8 cellular contexts compared by ENCODE assay signal in the genomic region with DNA sequence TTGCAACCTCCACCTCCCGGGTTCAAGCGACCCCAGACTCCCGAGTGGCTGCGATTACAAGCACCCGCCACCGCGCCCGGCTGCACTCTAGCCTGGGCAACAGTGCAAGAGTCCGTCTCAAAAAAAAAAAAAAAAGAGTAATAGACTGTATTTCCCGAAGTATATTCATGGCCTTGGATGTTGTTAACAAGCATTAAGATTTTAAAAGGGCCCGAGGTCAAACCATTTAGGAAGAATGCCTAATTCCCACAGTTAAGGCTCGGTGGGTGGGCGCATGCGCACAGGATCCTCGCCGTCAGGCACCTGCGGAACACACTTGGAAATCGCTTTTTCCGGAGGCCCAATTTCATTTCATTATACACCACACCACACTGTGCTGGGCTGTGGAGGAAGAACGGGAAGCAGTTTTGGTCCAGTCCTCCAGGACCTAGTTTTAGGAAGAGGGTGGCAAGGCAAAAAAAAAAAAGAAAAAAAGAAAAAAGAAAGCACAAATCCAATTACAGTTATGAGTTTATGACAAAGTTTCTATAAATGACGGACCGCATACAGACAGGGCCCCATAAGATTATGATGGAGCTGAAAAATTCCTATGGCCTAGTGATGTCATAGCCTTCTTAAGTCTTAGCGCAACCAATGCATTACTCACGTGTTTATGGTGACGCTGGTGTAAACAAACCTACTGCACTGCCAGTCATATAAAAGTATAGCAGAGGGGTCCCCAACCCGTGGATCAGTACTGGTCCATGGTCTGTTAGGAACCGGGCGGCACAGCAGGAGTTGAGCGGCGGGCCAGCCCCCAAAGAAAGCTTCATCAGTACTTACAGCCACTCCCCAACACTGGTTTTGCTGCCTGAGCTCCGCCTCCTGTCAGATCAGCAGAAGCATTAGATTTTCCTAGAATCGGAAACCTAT. TPM values are rescaled to one million over a fixed set of nuclear protein-coding genes. Genes with fewer than 3 reads are reported as not detected.
A peak's percentile ranks its signal among the peaks of the same experiment; 100 is the strongest.
DNase-seq lines count a peak whose midpoint lies in the region; ATAC-seq and TF ChIP-seq lines count a peak whose summit lies in the region.

No MANE protein-coding gene starts in this region.

- H3K4me1 ChIP-seq in right atrium auricular region, result peaks cover 0 to 5% of the 10 kb centered on the region in 2 donors

- H3K4me3 ChIP-seq in GM12864 (ENCODE audit: low read depth, low read length) (peak overlapping the region; percentile 64), right atrium auricular region (peak overlapping the region; percentile 33 to 51)

- no peaks in the 10 kb centered on the region for H3K27me3 ChIP-seq in right atrium auricular region

- ATAC-seq in activated naive CD4-positive, alpha-beta T cell treated with anti-CD3 and anti-CD28 coated beads, Interleukin-2, amount 50 U/mL, for 72 hours, result peak; percentile 31 to 60
- ATAC-seq in GM18858 (IDR thresholded peaks at IDR 0.05; ENCODE audit: unreplicated experiment) (no peak), GM18502 (IDR thresholded peaks at IDR 0.05; ENCODE audit: poor library complexity, unreplicated experiment) (no peak), GM19035 (IDR thresholded peaks at IDR 0.05; ENCODE audit: unreplicated experiment) (no peak)

- no peak overlapping the region for H3K27ac ChIP-seq in right atrium auricular region

- DNase-seq in GM12864 (ENCODE audit: low read depth), result no peak
- peak; percentile 43 for DNase-seq in NCI-H128 (lab: John Stamatoyannopoulos, UW; ENCODE audit: unreplicated experiment)
- peak in 1 of 2 donors; percentile 50 for DNase-seq in activated naive CD4-positive, alpha-beta T cell treated with anti-CD3 and anti-CD28 coated beads, Interleukin-2, amount 50 U/mL, for 72 hours (ENCODE audit: low spot score in 2 of 2)
- DNase-seq in right atrium auricular region (ENCODE audit: low spot score), result no peak
- DNase-seq in renal cortical epithelial cell (ENCODE audit: low read depth), result peak; percentile 33

- no peaks in the 10 kb centered on the region for H3K9me3 ChIP-seq in right atrium auricular region

- H3K36me3 Mint-ChIP-seq in activated naive CD4-positive, alpha-beta T cell treated with anti-CD3 and anti-CD28 coated beads, Interleukin-2, amount 50 U/mL, for 72 hours, result no peaks in the 10 kb centered on the region

- H3K36me3 ChIP-seq in right atrium auricular region, result no peaks in the 10 kb centered on the region

- TF ChIP-seq CTCF in GM12864 (IDR thresholded peaks at IDR 0.05; ENCODE audit: low read depth, low read length, missing control alignments) (peak; percentile 3), right atrium auricular region (IDR thresholded peaks at IDR 0.05) (peak in 1 of 2 donors; percentile 11)

- H3K27ac Mint-ChIP-seq in activated naive CD4-positive, alpha-beta T cell treated with anti-CD3 and anti-CD28 coated beads, Interleukin-2, amount 50 U/mL, for 72 hours, result peak overlapping the region; percentile 75 to 82

- no peaks in the 10 kb centered on the region for H3K9me3 Mint-ChIP-seq in activated naive CD4-positive, alpha-beta T cell treated with anti-CD3 and anti-CD28 coated beads, Interleukin-2, amount 50 U/mL, for 72 hours

RNA-seq across cellular contexts. Expression of a gene that starts 38.2 kb away (rescaled TPM):
- total RNA-seq in activated naive CD4-positive, alpha-beta T cell treated with anti-CD3 and anti-CD28 coated beads, Interleukin-2, amount 50 U/mL, for 72 hours, result 100 to 1,000 TPM; 292 to 444 TPM
- total RNA-seq in right atrium auricular region, result 100 to 1,000 TPM; 244 to 279 TPM
- total RNA-seq in renal cortical epithelial cell, result 187 and 266 TPM in 2 replicates

Comparison
In these comparisons a context has a peak if more than half of its experiments do, and no peak if none do; other contexts are left out.
1. DNase-seq: peak in NCI-H128 (single experiment) and renal cortical epithelial cell (single experiment); none in GM12864 (single experiment) and right atrium auricular region (single experiment).
2. ATAC-seq: peak in activated naive CD4-positive, alpha-beta T cell treated with anti-CD3 and anti-CD28 coated beads, Interleukin-2, amount 50 U/mL, for 72 hours (2 of 2); none in GM18858 (single experiment), GM18502 (single experiment) and GM19035 (single experiment).